Comparison of ENCODE assay signal across 7 cellular contexts in genomic region chr19:36030264-36031148, GRCh38. TPM values are rescaled to one million over a fixed set of nuclear protein-coding genes. Genes with fewer than 3 reads are reported as not detected.
DNase-seq lines count a peak whose midpoint lies in the region; ATAC-seq and TF ChIP-seq lines count a peak whose summit lies in the region.
"Had no signal": no experiment of that assay in that cellular context is flagged by ENCODE, and none has a peak within 500 bp of the region (broad histone marks: within the 10 kb centered on the region; RNA-seq: fewer than 3 reads in every experiment).

No MANE protein-coding gene starts in this region.

- H3K9me3 ChIP-seq in adrenal gland (replicated peaks in 1 of 3) (no peaks in the 10 kb centered on the region), testis (no peaks in the 10 kb centered on the region)

- H3K27ac ChIP-seq in adrenal gland = no peak overlapping the region
- H3K27ac ChIP-seq in testis = no peak overlapping the region

- H3K4me1 ChIP-seq in adrenal gland (replicated peaks in 1 of 2) = no peaks in the 10 kb centered on the region
- H3K4me1 ChIP-seq in testis = peaks cover 4% of the 10 kb centered on the region

- no peak for ATAC-seq in HG03108 (IDR thresholded peaks at IDR 0.05; ENCODE audit: unreplicated experiment)

- TF ChIP-seq CTCF in AG09319 (IDR thresholded peaks at IDR 0.05; ENCODE audit: low read depth, low read length) (peak; percentile 22), fibroblast of pulmonary artery (IDR thresholded peaks at IDR 0.05; ENCODE audit: low read length, missing control alignments) (peak; percentile 25), adrenal gland (IDR thresholded peaks at IDR 0.05) (peak in 1 of 6 experiments; percentile 11), testis (IDR thresholded peaks at IDR 0.05) (no peak)

- H3K4me3 ChIP-seq in fibroblast of pulmonary artery (replicated peaks; ENCODE audit: low read depth, low read length) = no peak overlapping the region
- H3K4me3 ChIP-seq in adrenal gland = no peak overlapping the region
- no peak overlapping the region for H3K4me3 ChIP-seq in testis

- DNase-seq in AG09319 (ENCODE audit: extremely low read depth, low read depth) = no peak
- peak; percentile 38 for DNase-seq in LHCN-M2 (ENCODE audit: low read depth)
- DNase-seq in fibroblast of pulmonary artery (ENCODE audit: low read depth) = peak; percentile 48
- DNase-seq in adrenal gland = no peak
- DNase-seq in testis = no peak
- DNase-seq: NK-92 treated with Interleukin-12 subunit alpha and Interleukin-12 subunit beta, amount 100 ng/mL, for 24 hours had no signal

- H3K27me3 ChIP-seq in adrenal gland (no peaks in the 10 kb centered on the region), testis (no peaks in the 10 kb centered on the region)

- WGBS in adrenal gland, 4 donors = 86 to 89% (median 87%) methylated on average over 7 to 8 of the region's 8 CpGs
- WGBS in testis, 2 donors = 79 to 80% methylated on average over 8 of the region's 8 CpGs

- no peaks in the 10 kb centered on the region for H3K36me3 ChIP-seq in adrenal gland (replicated peaks in 1 of 2)
- H3K36me3 ChIP-seq in testis (ENCODE audit: low read depth, missing control alignments) = no peaks in the 10 kb centered on the region

- intact Hi-C loops in adrenal gland (cut with DNase I) (no loop called here), testis (cut with DNase I; ENCODE audit: low total_unique reads) (no loop called here)

- TF ChIP-seq POLR2A in adrenal gland (IDR thresholded peaks at IDR 0.05) (no peak), testis (IDR thresholded peaks at IDR 0.05) (no peak)

RNA-seq across cellular contexts. Expression of gene CLIP3, which starts 2.2 kb away (rescaled TPM):
- total RNA-seq in LHCN-M2 (2014; rRNA removed) (5.3 and 6.3 TPM in 2 replicates), adrenal gland (10 to 100 TPM in 2 of 8 donors, 1 to 10 TPM in 6; 1.3 to 12.5 (median 6.9) TPM), testis (10 to 100 TPM; 20.7 to 24.2 TPM)
- polyA plus RNA-seq in LHCN-M2 (2012) = 54.5 TPM
- polyA plus RNA-seq in adrenal gland (10 to 100 TPM in 2 of 3 donors, 1 to 10 TPM in 1; 8.3 to 20.1 (median 12.6) TPM), testis (ENCODE audit: insufficient read depth, low read depth, low replicate concordance) (18.2 TPM)

RNA-seq across cellular contexts. Expression of gene ALKBH6, which starts 16.5 kb away (rescaled TPM):
- total RNA-seq in LHCN-M2 (2014; rRNA removed) (32.6 and 39.6 TPM in 2 replicates), adrenal gland (10 to 100 TPM; 16.8 to 30.6 (median 23.8) TPM), testis (10 to 100 TPM; 22.8 to 26.3 TPM)
- 32.9 TPM for polyA plus RNA-seq in LHCN-M2 (2012)
- polyA plus RNA-seq in adrenal gland (10 to 100 TPM; 18.5 to 39.8 (median 39.2) TPM), testis (ENCODE audit: insufficient read depth, low read depth, low replicate concordance) (11.9 TPM)

RNA-seq across cellular contexts. Expression of gene SYNE4, which starts 21.9 kb away (rescaled TPM):
- total RNA-seq in LHCN-M2 (2014; rRNA removed) (0.23 TPM in 1 of 2 replicates, not detected in the other), adrenal gland (under 1 TPM in 5 of 8 donors, not detected in 3; 0.14 to 0.53 (median 0.46) TPM), testis (1 to 10 TPM in 1 of 2 donors, under 1 TPM in 1; 0.68 to 1.3 TPM)
- 0.28 TPM for polyA plus RNA-seq in LHCN-M2 (2012)
- polyA plus RNA-seq in adrenal gland (1 to 10 TPM in 1 of 3 donors, under 1 TPM in 2; 0.18 to 3.0 (median 0.67) TPM), testis (ENCODE audit: insufficient read depth, low read depth, low replicate concordance) (1.8 TPM)

RNA-seq across cellular contexts. Expression of gene THAP8, which starts 23.6 kb away (rescaled TPM):
- 10.8 and 12.5 TPM in 2 replicates for total RNA-seq in LHCN-M2 (2014; rRNA removed)
- polyA plus RNA-seq in LHCN-M2 (2012) = 13.5 TPM
- 10 to 100 TPM in 3 of 8 donors, 1 to 10 TPM in 5; 3.2 to 15.9 (median 7.9) TPM for total RNA-seq in adrenal gland
- 1 to 10 TPM; 3.2 to 6.0 (median 3.4) TPM for polyA plus RNA-seq in adrenal gland
- total RNA-seq in testis = 10 to 100 TPM; 25.0 to 34.2 TPM
- 25.8 TPM for polyA plus RNA-seq in testis (ENCODE audit: insufficient read depth, low read depth, low replicate concordance)

RNA-seq across cellular contexts. Expression of gene WDR62, which starts 24.2 kb away (rescaled TPM):
- 22.0 and 23.6 TPM in 2 replicates for total RNA-seq in LHCN-M2 (2014; rRNA removed)
- 9.9 TPM for polyA plus RNA-seq in LHCN-M2 (2012)
- total RNA-seq in adrenal gland = 1 to 10 TPM in 1 of 8 donors, under 1 TPM in 6, not detected in 1; 0.12 to 1.1 (median 0.69) TPM
- polyA plus RNA-seq in adrenal gland = 1 to 10 TPM in 1 of 3 donors, under 1 TPM in 2; 0.33 to 1.0 (median 0.77) TPM
- 100 to 1,000 TPM in 1 of 2 donors, 10 to 100 TPM in 1; 72.3 to 106 TPM for total RNA-seq in testis
- polyA plus RNA-seq in testis (ENCODE audit: insufficient read depth, low read depth, low replicate concordance) = 178 TPM

Comparison
In these comparisons a context has a peak if more than half of its experiments do, and no peak if none do; other contexts are left out.
1. DNase-seq: peak in LHCN-M2 (single experiment) and fibroblast of pulmonary artery (single experiment); none in AG09319 (single experiment), adrenal gland (0 of 7) and testis (single experiment).
2. CTCF ChIP-seq: peak in AG09319 (single experiment) and fibroblast of pulmonary artery (single experiment); none in testis (0 of 3).